26 cellular contexts compared by ENCODE assay signal in genomic region chr14:75363570-75364227, GRCh38.
DNase-seq lines count a peak whose midpoint lies in the region; ATAC-seq and TF ChIP-seq lines count a peak whose summit lies in the region.
"Had no signal": no experiment of that assay in that cellular context is flagged by ENCODE, and none has a peak within 500 bp of the region (broad histone marks: within the 10 kb centered on the region; RNA-seq: fewer than 3 reads in every experiment).

No MANE protein-coding gene starts in this region.

- no peaks in the 10 kb centered on the region for H3K27me3 Mint-ChIP-seq in activated T-helper 17 cell treated with anti-CD3 and anti-CD28 coated beads, Interleukin-2, amount 50 U/mL, for 72 hours
- H3K27me3 Mint-ChIP-seq: activated CD4-positive, alpha-beta T cell treated with anti-CD3 and anti-CD28 coated beads for 36 hours had no signal

- DNase-seq in left ventricle myocardium superior: no peak
- DNase-seq in cardiac septum (ENCODE audit: low spot score): no peak
- DNase-seq in medulla oblongata (ENCODE audit: extremely low spot score): peak; percentile 47
- peak; percentile 79 to 87 for DNase-seq in vagina (ENCODE audit: extremely low spot score in 2 of 2)
- no peak for DNase-seq in KG1 (lab: John Stamatoyannopoulos, UW)
- DNase-seq in midbrain (lab: John Stamatoyannopoulos, UW): no peak
- DNase-seq: activated CD4-positive, alpha-beta T cell treated with anti-CD3 and anti-CD28 coated beads for 36 hours; activated naive CD8-positive, alpha-beta T cell treated with anti-CD3 and anti-CD28 coated beads, Interleukin-2, amount 50 U/mL, for 24 hours; CD8-positive, alpha-beta T cell; DMS53; effector memory CD4-positive, alpha-beta T cell; left colon; NCI-H1694 treated with DMSO at 0.1 percent for 48 hours; NCI-H2227 treated with DMSO at 0.1 percent for 48 hours; NCI-H82; uterus had no signal

- intact Hi-C loops in left ventricle myocardium superior (cut with micrococcal nuclease): no loop called here
- intact Hi-C loops in cardiac septum (cut with DNase I): no loop called here
- intact Hi-C loops in vagina (cut with DNase I): no loop called here

- no peaks in the 10 kb centered on the region for H3K27me3 ChIP-seq in vagina
- H3K27me3 ChIP-seq: right atrium auricular region, uterus had no signal

- TF ChIP-seq CTCF in vagina (IDR thresholded peaks at IDR 0.05): no peak

- no peaks in the 10 kb centered on the region for H3K9me3 Mint-ChIP-seq in activated T-helper 17 cell treated with anti-CD3 and anti-CD28 coated beads, Interleukin-2, amount 50 U/mL, for 72 hours
- H3K9me3 Mint-ChIP-seq: activated naive CD8-positive, alpha-beta T cell treated with anti-CD3 and anti-CD28 coated beads, Interleukin-2, amount 50 U/mL, for 24 hours; activated T-helper 2 cell treated with anti-CD3 and anti-CD28 coated beads, Interferon-gamma antibody, Interleukin-2, Interleukin-4, amounts not matched to agents 10 μg/mL and 5 μg/mL and 100 μg/mL, durations not matched to agents 14 hours and 24 hours and 36 hours; natural killer cell treated with Interleukin-12 subunit alpha and Interleukin-12 subunit beta and Interleukin-15 and Interleukin-18, amount 100 ng/mL, for 72 hours; T-helper 1 cell treated with Interleukin-12 subunit alpha and Interleukin-12 subunit beta and Interleukin-4 antibody, amounts not matched to agents 30 μg/mL and 1 μg/mL, for 36 hours had no signal

- H3K36me3 ChIP-seq in vagina: no peaks in the 10 kb centered on the region
- H3K36me3 ChIP-seq: right atrium auricular region, uterus had no signal

- peak overlapping the region; percentile 43 for H3K4me3 Mint-ChIP-seq in activated T-helper 17 cell treated with anti-CD3 and anti-CD28 coated beads, Interleukin-2, amount 50 U/mL, for 72 hours
- H3K4me3 Mint-ChIP-seq: activated CD4-positive, alpha-beta T cell treated with anti-CD3 and anti-CD28 coated beads for 36 hours; activated naive CD8-positive, alpha-beta T cell treated with anti-CD3 and anti-CD28 coated beads, Interleukin-2, amount 50 U/mL, for 24 hours; brain; CD8-positive, alpha-beta T cell; mesothelial cell of epicardium; natural killer cell treated with Interleukin-12 subunit alpha and Interleukin-12 subunit beta and Interleukin-15 and Interleukin-18, amount 100 ng/mL, for 72 hours; T-helper 1 cell treated with Interleukin-12 subunit alpha and Interleukin-12 subunit beta and Interleukin-4 antibody, amounts not matched to agents 30 μg/mL and 1 μg/mL, for 36 hours had no signal

- H3K27ac Mint-ChIP-seq in activated T-helper 17 cell treated with anti-CD3 and anti-CD28 coated beads, Interleukin-2, amount 50 U/mL, for 72 hours: no peak overlapping the region
- H3K27ac Mint-ChIP-seq: activated CD4-positive, alpha-beta T cell treated with anti-CD3 and anti-CD28 coated beads for 36 hours; activated naive CD8-positive, alpha-beta T cell treated with anti-CD3 and anti-CD28 coated beads, Interleukin-2, amount 50 U/mL, for 24 hours; activated T-helper 2 cell treated with anti-CD3 and anti-CD28 coated beads, Interferon-gamma antibody, Interleukin-2, Interleukin-4, amounts not matched to agents 10 μg/mL and 5 μg/mL and 100 μg/mL, durations not matched to agents 14 hours and 24 hours and 36 hours; CD8-positive, alpha-beta T cell; mesothelial cell of epicardium; T-helper 1 cell treated with Interleukin-12 subunit alpha and Interleukin-12 subunit beta and Interleukin-4 antibody, amounts not matched to agents 30 μg/mL and 1 μg/mL, for 36 hours had no signal

- peaks cover 5% of the 10 kb centered on the region for H3K4me1 Mint-ChIP-seq in activated T-helper 17 cell treated with anti-CD3 and anti-CD28 coated beads, Interleukin-2, amount 50 U/mL, for 72 hours
- H3K4me1 Mint-ChIP-seq: mesothelial cell of epicardium had no signal

- H3K4me1 ChIP-seq in vagina: peaks cover 28% of the 10 kb centered on the region
- H3K4me1 ChIP-seq: uterus had no signal

- TF ChIP-seq POLR2A in vagina (IDR thresholded peaks at IDR 0.05): no peak

- peak; percentile 20 for ATAC-seq in left ventricle myocardium superior
- ATAC-seq in activated T-helper 17 cell treated with anti-CD3 and anti-CD28 coated beads, Interleukin-2, amount 50 U/mL, for 72 hours (replicated peaks): peak; percentile 47
- ATAC-seq in GM21423 (IDR thresholded peaks at IDR 0.05; ENCODE audit: unreplicated experiment): no peak
- ATAC-seq: activated CD4-positive, alpha-beta T cell treated with anti-CD3 and anti-CD28 coated beads for 36 hours; activated naive CD8-positive, alpha-beta T cell treated with anti-CD3 and anti-CD28 coated beads, Interleukin-2, amount 50 U/mL, for 24 hours; CD8-positive, alpha-beta T cell; esophagus mucosa; left colon had no signal

- no peaks in the 10 kb centered on the region for H3K9me3 ChIP-seq in vagina
- H3K9me3 ChIP-seq: right atrium auricular region, uterus had no signal

- peak overlapping the region; percentile 71 for H3K27ac ChIP-seq in vagina
- H3K27ac ChIP-seq: KMS-11, right atrium auricular region had no signal

- peak overlapping the region in 1 of 2 donors; percentile 2 for H3K4me3 ChIP-seq in vagina
- H3K4me3 ChIP-seq: right atrium auricular region, uterus had no signal

- no peaks in the 10 kb centered on the region for H3K36me3 Mint-ChIP-seq in activated T-helper 17 cell treated with anti-CD3 and anti-CD28 coated beads, Interleukin-2, amount 50 U/mL, for 72 hours (ENCODE audit: low read depth)
- H3K36me3 Mint-ChIP-seq: brain; CD8-positive, alpha-beta T cell; mesothelial cell of epicardium; natural killer cell treated with Interleukin-12 subunit alpha and Interleukin-12 subunit beta and Interleukin-15 and Interleukin-18, amount 100 ng/mL, for 72 hours had no signal

Comparison
In these comparisons a context has a peak if more than half of its experiments do, and no peak if none do; other contexts are left out.
1. DNase-seq: peak in medulla oblongata (single experiment) and vagina (2 of 2); none in left ventricle myocardium superior (single experiment), cardiac septum (single experiment), KG1 (single experiment) and midbrain (single experiment).